9 cellular contexts compared by ENCODE assay signal in the genomic region with DNA sequence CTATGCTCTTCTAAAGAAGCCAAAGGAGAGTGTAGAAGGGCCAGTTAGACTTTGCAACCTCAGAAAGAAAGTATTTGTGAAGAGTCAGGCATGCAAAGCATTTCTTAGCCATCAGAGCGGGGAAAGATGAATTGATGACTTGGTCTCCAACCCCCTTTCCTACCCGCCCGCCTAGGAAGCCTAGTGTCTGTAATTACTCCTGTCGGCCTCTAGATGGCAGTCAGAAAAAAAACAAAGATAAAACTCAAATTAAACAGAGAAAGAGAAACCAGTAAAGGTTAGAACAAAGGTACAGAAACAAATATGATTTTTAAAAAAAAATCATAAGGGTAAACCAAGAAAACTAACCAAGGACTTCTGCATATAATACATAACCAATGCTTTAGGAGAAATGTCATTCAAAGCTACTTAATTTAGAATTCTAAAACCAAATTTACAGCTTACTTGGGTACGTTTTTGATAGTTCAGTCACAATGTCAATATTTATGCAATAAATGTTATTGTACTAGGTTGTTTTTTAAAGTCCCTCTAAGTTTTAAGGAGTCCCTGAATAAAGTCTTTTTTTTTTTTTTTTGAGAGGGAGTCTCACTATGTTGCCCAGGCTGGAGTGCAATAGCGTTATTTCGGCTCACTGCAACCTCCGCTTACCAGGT.
DNase-seq lines count a peak whose midpoint lies in the region; ATAC-seq and TF ChIP-seq lines count a peak whose summit lies in the region.
"Had no signal": no experiment of that assay in that cellular context is flagged by ENCODE, and none has a peak within 500 bp of the region (broad histone marks: within the 10 kb centered on the region; RNA-seq: fewer than 3 reads in every experiment).

No MANE protein-coding gene starts in this region.

- no peaks in the 10 kb centered on the region for H3K36me3 ChIP-seq in parathyroid adenoma (ENCODE audit: control insufficient read depth, insufficient read depth, low read length)

- no peak for ATAC-seq in stimulated activated naive CD8-positive, alpha-beta T cell treated with anti-CD3 and anti-CD28 coated beads, Interleukin-15, Interleukin-2, amounts not matched to agents 100 U/mL and 50 U/mL, for 24 hours
- ATAC-seq in stimulated activated naive CD8-positive, alpha-beta T cell treated with anti-CD3 and anti-CD28 coated beads, Interleukin-15, amount 100 ng/mL, for 72 hours: no peak
- ATAC-seq in HG03280 (IDR thresholded peaks at IDR 0.05; ENCODE audit: unreplicated experiment): peak; percentile 68

- H3K4me2 ChIP-seq in parathyroid adenoma (ENCODE audit: low read length): no peak overlapping the region

- no peak overlapping the region for H3K27ac ChIP-seq in parathyroid adenoma
- H3K27ac ChIP-seq: epithelial cell of prostate had no signal

- TF ChIP-seq CTCF in fibroblast of the aortic adventitia (IDR thresholded peaks at IDR 0.05; ENCODE audit: insufficient read depth, low read length): peak; percentile 73
- peak; percentile 73 for TF ChIP-seq CTCF in parathyroid adenoma (IDR thresholded peaks at IDR 0.05)

- no peaks in the 10 kb centered on the region for H3K79me2 ChIP-seq in parathyroid adenoma

- no peaks in the 10 kb centered on the region for H3K4me1 ChIP-seq in parathyroid adenoma

- H3K4me3 ChIP-seq in fibroblast of the aortic adventitia (ENCODE audit: low read depth, low read length) (no peak overlapping the region), parathyroid adenoma (ENCODE audit: low read depth, low read length) (no peak overlapping the region)

- no peak overlapping the region for H3K9ac ChIP-seq in parathyroid adenoma

- peak overlapping the region; percentile 35 for H2AFZ ChIP-seq in parathyroid adenoma

- H3K27me3 Mint-ChIP-seq in stimulated activated naive CD8-positive, alpha-beta T cell treated with anti-CD3 and anti-CD28 coated beads, Interleukin-15, amount 100 ng/mL, for 72 hours: no peaks in the 10 kb centered on the region

- DNase-seq in stimulated activated naive CD8-positive, alpha-beta T cell treated with anti-CD3 and anti-CD28 coated beads, Interleukin-15, Interleukin-2, amounts not matched to agents 100 U/mL and 50 U/mL, for 24 hours: peak; percentile 10
- no peak for DNase-seq in stimulated activated naive CD8-positive, alpha-beta T cell treated with anti-CD3 and anti-CD28 coated beads, Interleukin-15, amount 100 ng/mL, for 72 hours
- DNase-seq in SK-N-DZ (ENCODE audit: low spot score) (peak; percentile 53), fibroblast of the aortic adventitia (ENCODE audit: low read depth) (peak; percentile 57), NCI-H187 treated with DMSO at 0.1 percent for 48 hours (lab: John Stamatoyannopoulos, UW) (no peak), mesenteric fat pad (ENCODE audit: low spot score) (no peak)

- no peaks in the 10 kb centered on the region for H3K9me3 ChIP-seq in parathyroid adenoma (ENCODE audit: control insufficient read depth, low read length)

- no peak overlapping the region for H3K4me3 Mint-ChIP-seq in stimulated activated naive CD8-positive, alpha-beta T cell treated with anti-CD3 and anti-CD28 coated beads, Interleukin-15, amount 100 ng/mL, for 72 hours

- H3K4me1 Mint-ChIP-seq in stimulated activated naive CD8-positive, alpha-beta T cell treated with anti-CD3 and anti-CD28 coated beads, Interleukin-15, amount 100 ng/mL, for 72 hours: no peaks in the 10 kb centered on the region

- peak overlapping the region in 1 of 2 donors; percentile 13 for H3K27ac Mint-ChIP-seq in stimulated activated naive CD8-positive, alpha-beta T cell treated with anti-CD3 and anti-CD28 coated beads, Interleukin-15, amount 100 ng/mL, for 72 hours

- no peaks in the 10 kb centered on the region for H3K27me3 ChIP-seq in parathyroid adenoma (ENCODE audit: control insufficient read depth, insufficient read depth, low read length)

- no peaks in the 10 kb centered on the region for H3K9me3 Mint-ChIP-seq in stimulated activated naive CD8-positive, alpha-beta T cell treated with anti-CD3 and anti-CD28 coated beads, Interleukin-15, amount 100 ng/mL, for 72 hours

Comparison
In these comparisons a context has a peak if more than half of its experiments do, and no peak if none do; other contexts are left out.
1. DNase-seq: peak in stimulated activated naive CD8-positive, alpha-beta T cell treated with anti-CD3 and anti-CD28 coated beads, Interleukin-15, Interleukin-2, amounts not matched to agents 100 U/mL and 50 U/mL, for 24 hours (single experiment), SK-N-DZ (single experiment) and fibroblast of the aortic adventitia (single experiment); none in stimulated activated naive CD8-positive, alpha-beta T cell treated with anti-CD3 and anti-CD28 coated beads, Interleukin-15, amount 100 ng/mL, for 72 hours (0 of 2), NCI-H187 treated with DMSO at 0.1 percent for 48 hours (single experiment) and mesenteric fat pad (single experiment).